ENCODE assay signal across 16 cellular contexts in the genomic region with DNA sequence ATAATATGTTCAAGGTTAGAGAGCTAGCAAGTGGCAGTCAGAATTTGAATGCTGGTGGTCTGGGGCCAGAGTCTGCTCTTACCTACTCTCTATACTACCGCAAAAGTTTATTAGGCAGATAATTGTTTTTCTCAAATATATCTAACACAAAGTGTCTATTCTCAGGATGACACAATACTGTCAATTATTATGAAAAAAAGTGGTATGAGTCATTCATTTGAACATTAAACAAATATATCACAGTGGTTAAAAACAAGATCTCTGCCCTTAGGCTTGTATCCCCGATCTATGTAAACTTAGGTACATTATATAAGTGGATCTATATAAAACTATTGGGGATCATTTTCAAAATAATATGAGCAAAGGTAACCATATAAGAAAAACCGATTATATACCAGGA.
DNase-seq lines count a peak whose midpoint lies in the region; ATAC-seq, FAIRE-seq and TF ChIP-seq lines count a peak whose summit lies in the region.
"Had no signal": no experiment of that assay in that cellular context is flagged by ENCODE, and none has a peak within 500 bp of the region (broad histone marks: within the 10 kb centered on the region; RNA-seq: fewer than 3 reads in every experiment).

No MANE protein-coding gene starts in this region.

- no peak overlapping the region for H3K27ac ChIP-seq in GM12878 (ENCODE audit: control insufficient read depth, insufficient read depth)
- H3K27ac ChIP-seq in dorsolateral prefrontal cortex: no peak overlapping the region
- H3K27ac ChIP-seq: BLaER1 treated with 17β-estradiol and CSF1 and Interleukin-3, amounts not matched to agents 10 nM and 100 nM had no signal

- no peak for TF ChIP-seq CTCF in GM12878 (IDR thresholded peaks at IDR 0.05 in 2 of 3, conservative IDR thresholded peaks at IDR 0.05 in 1 of 3; ENCODE audit: control insufficient read depth in 2 of 3, extremely low read depth in 1 of 3, insufficient read depth in 1 of 3, low read depth in 3 of 3, low read length in 3 of 3)
- TF ChIP-seq CTCF in dorsolateral prefrontal cortex (IDR thresholded peaks at IDR 0.05 in 54 of 56, conservative IDR thresholded peaks at IDR 0.05 in 2 of 56; ENCODE audit: low read depth in 1 of 56, partially characterized antibody in 56 of 56): no peak

- H3K27me3 ChIP-seq in GM12878 (replicated peaks in 1 of 2; ENCODE audit: control insufficient read depth in 2 of 2, insufficient read depth in 2 of 2, low read length in 1 of 2): no peaks in the 10 kb centered on the region
- no peaks in the 10 kb centered on the region for H3K27me3 ChIP-seq in dorsolateral prefrontal cortex
- H3K27me3 ChIP-seq: BLaER1 treated with 17β-estradiol and CSF1 and Interleukin-3, amounts not matched to agents 10 nM and 100 nM had no signal

- ATAC-seq in GM12878 (no peak), GM18858 (IDR thresholded peaks at IDR 0.05; ENCODE audit: unreplicated experiment) (no peak)

- H4K20me1 ChIP-seq in GM12878 (ENCODE audit: control insufficient read depth, insufficient read depth): no peaks in the 10 kb centered on the region
- H4K20me1 ChIP-seq: BLaER1 treated with 17β-estradiol and CSF1 and Interleukin-3, amounts not matched to agents 10 nM and 100 nM had no signal

- H3K4me2 ChIP-seq in GM12878 (ENCODE audit: control insufficient read depth, insufficient read depth): no peak overlapping the region
- H3K4me2 ChIP-seq: BLaER1 treated with 17β-estradiol and CSF1 and Interleukin-3, amounts not matched to agents 10 nM and 100 nM had no signal

- no peak for FAIRE-seq in GM12878 (lab: Jason Lieb, UNC)
- FAIRE-seq in frontal cortex (lab: Jason Lieb, UNC): no peak

- no peak for TF ChIP-seq POLR2A in GM12878 (IDR thresholded peaks at IDR 0.05; ENCODE audit: low read depth, low read length)

- no peak for TF ChIP-seq RAD21 in GM12878 (IDR thresholded peaks at IDR 0.05; ENCODE audit: insufficient read depth, low read depth, low read length)

- H3K36me3 ChIP-seq in GM12878 (ENCODE audit: control insufficient read depth in 2 of 2, insufficient read depth in 2 of 2, low read length in 1 of 2): no peaks in the 10 kb centered on the region
- H3K36me3 ChIP-seq: BLaER1 treated with 17β-estradiol and CSF1 and Interleukin-3, amounts not matched to agents 10 nM and 100 nM had no signal

- POLR2A ChIA-PET in GM12878 (lab: Charles Lee): no interaction called here

- H3K9ac ChIP-seq in GM12878 (ENCODE audit: control insufficient read depth, insufficient read depth, low read length): no peak overlapping the region
- H3K9ac ChIP-seq: BLaER1 treated with 17β-estradiol and CSF1 and Interleukin-3, amounts not matched to agents 10 nM and 100 nM had no signal

- no TSS peak for BruUV-seq in GM12878 (replicated peaks; lab: Mats Ljungman, UMichigan)

- RAD21 ChIA-PET in GM12878 (lab: Charles Lee; ENCODE audit: unreplicated experiment): no interaction called here

- no peak overlapping the region for H2AFZ ChIP-seq in GM12878 (ENCODE audit: control insufficient read depth, low read depth, low read length)

- no peak for TF ChIP-seq EP300 in GM12878 (IDR thresholded peaks at IDR 0.05; ENCODE audit: borderline replicate concordance in 1 of 2, control insufficient read depth in 1 of 2, low read depth in 2 of 2, low read length in 2 of 2)

- H3K79me2 ChIP-seq in GM12878 (ENCODE audit: control insufficient read depth, insufficient read depth, low read length): no peaks in the 10 kb centered on the region

- no peaks in the 10 kb centered on the region for H3K4me1 ChIP-seq in GM12878 (ENCODE audit: control insufficient read depth, insufficient read depth, low read length)
- H3K4me1 ChIP-seq: BLaER1 treated with 17β-estradiol and CSF1 and Interleukin-3, amounts not matched to agents 10 nM and 100 nM had no signal

- H3K4me3 ChIP-seq in GM12878 (no peak overlapping the region), dorsolateral prefrontal cortex (no peak overlapping the region)
- H3K4me3 ChIP-seq: BLaER1 treated with 17β-estradiol and CSF1 and Interleukin-3, amounts not matched to agents 10 nM and 100 nM had no signal

- WGBS in GM12878 (ENCODE audit: insufficient coverage, insufficient replicate concordance, low lambda C conversion rate, missing lambda C conversion rate): 63% methylated on average over 3 of the region's 3 CpGs

- CTCF ChIA-PET in GM12878 (lab: Yijun Ruan, JAX): no interaction called here

- intact Hi-C loops in GM12878 (cut with micrococcal nuclease; ENCODE audit: unreplicated experiment): no loop called here
- intact Hi-C loops in dorsolateral prefrontal cortex (cut with DNase I): no loop called here

- SMC1A ChIA-PET in GM12878 (lab: Charles Lee; ENCODE audit: uncharacterized antibody, unreplicated experiment): no interaction called here

- in situ Hi-C loops in GM12878 (cut with MboI): no loop called here

- DNase-seq in COLO829 (ENCODE audit: low spot score) (peak; percentile 21), LHCN-M2 (ENCODE audit: low read depth) (peak; percentile 26), GM12878 (ENCODE audit: low read depth, low spot score) (no peak), foreskin melanocyte (peak; percentile 26), dorsolateral prefrontal cortex (no peak), frontal cortex (ENCODE audit: low spot score in 2 of 2) (no peak), hepatic stellate cell (ENCODE audit: low spot score) (no peak)
- DNase-seq: 8988T, Karpas-422, NCI-H1417 treated with DMSO at 0.1 percent for 48 hours, NCI-H2029 treated with DMSO at 0.1 percent for 48 hours, NCI-H524, RPMI8226, T-helper 1 cell had no signal

- H3K9me3 ChIP-seq in GM12878 (replicated peaks; ENCODE audit: control insufficient read depth, insufficient read depth, low read length): no peaks in the 10 kb centered on the region; the same call in 1 of the 3 replicates
- H3K9me3 ChIP-seq: BLaER1 treated with 17β-estradiol and CSF1 and Interleukin-3, amounts not matched to agents 10 nM and 100 nM had no signal

TF ChIP-seq in GM12878, 131 proteins besides CTCF, POLR2A, EP300 and RAD21:
- TF ChIP-seq, protein P1, sequence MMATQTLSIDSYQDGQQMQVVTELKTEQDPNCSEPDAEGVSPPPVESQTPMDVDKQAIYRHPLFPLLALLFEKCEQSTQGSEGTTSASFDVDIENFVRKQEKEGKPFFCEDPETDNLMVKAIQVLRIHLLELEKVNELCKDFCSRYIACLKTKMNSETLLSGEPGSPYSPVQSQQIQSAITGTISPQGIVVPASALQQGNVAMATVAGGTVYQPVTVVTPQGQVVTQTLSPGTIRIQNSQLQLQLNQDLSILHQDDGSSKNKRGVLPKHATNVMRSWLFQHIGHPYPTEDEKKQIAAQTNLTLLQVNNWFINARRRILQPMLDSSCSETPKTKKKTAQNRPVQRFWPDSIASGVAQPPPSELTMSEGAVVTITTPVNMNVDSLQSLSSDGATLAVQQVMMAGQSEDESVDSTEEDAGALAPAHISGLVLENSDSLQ (IDR thresholded peaks at IDR 0.05): no peak
- no peak for TF ChIP-seq BACH1 (IDR thresholded peaks at IDR 0.05; ENCODE audit: borderline replicate concordance)
- TF ChIP-seq MTA2 (IDR thresholded peaks at IDR 0.05; ENCODE audit: low read depth): 0 out of 2 replicates have a peak, but pooled peaks have one; percentile 14
- TF ChIP-seq KAT2A (conservative IDR thresholded peaks at IDR 0.05; ENCODE audit: control insufficient read depth, low read depth, low read length): no peak
- no peak for TF ChIP-seq CBFB (IDR thresholded peaks at IDR 0.05; ENCODE audit: low read depth)
- TF ChIP-seq IKZF2 (IDR thresholded peaks at IDR 0.05): no peak
- no peak for TF ChIP-seq SRF (IDR thresholded peaks at IDR 0.05; ENCODE audit: low read depth in 2 of 2, low read length in 2 of 2)
- TF ChIP-seq RB1 (IDR thresholded peaks at IDR 0.05; ENCODE audit: borderline replicate concordance): no peak

Comparison
In these comparisons a context has a peak if more than half of its experiments do, and no peak if none do; other contexts are left out.
1. DNase-seq: peak in COLO829 (single experiment), LHCN-M2 (single experiment) and foreskin melanocyte (single experiment); none in GM12878 (single experiment), dorsolateral prefrontal cortex (0 of 10), frontal cortex (0 of 2) and hepatic stellate cell (single experiment).